Comparison of ENCODE assay signal across 12 cellular contexts in the genomic region with DNA sequence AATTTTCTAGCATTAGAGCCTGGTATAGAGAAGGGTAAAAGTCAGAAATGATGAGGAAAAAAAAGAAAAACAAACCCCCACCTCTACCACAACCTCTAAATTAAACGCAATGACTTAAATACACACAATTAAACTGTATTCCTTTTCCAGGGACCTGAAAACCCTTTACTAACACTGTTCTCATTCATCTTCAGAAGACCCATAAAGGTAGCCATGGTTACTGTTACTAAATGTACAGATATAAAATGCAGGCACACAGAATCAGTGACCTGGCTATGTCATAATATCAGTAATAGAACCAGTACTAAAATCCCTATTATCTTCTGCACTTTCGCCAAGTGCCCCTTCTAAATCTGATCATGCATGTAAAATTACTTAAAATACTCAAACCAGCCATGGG. TPM values are rescaled to one million over a fixed set of nuclear protein-coding genes. Genes with fewer than 3 reads are reported as not detected.
A peak's percentile ranks its signal among the peaks of the same experiment; 100 is the strongest.
DNase-seq lines count a peak whose midpoint lies in the region; ATAC-seq and TF ChIP-seq lines count a peak whose summit lies in the region.
"Had no signal": no experiment of that assay in that cellular context is flagged by ENCODE, and none has a peak within 500 bp of the region (broad histone marks: within the 10 kb centered on the region; RNA-seq: fewer than 3 reads in every experiment).

No MANE protein-coding gene starts in this region.

- H3K36me3 ChIP-seq in GM23338 (ENCODE audit: insufficient read depth) (peaks cover 48% of the 10 kb centered on the region), SK-N-MC (ENCODE audit: insufficient read depth, low read length) (peaks cover 60% of the 10 kb centered on the region)

- peak overlapping the region; percentile 92 for H3K4me2 ChIP-seq in GM23338

- H3F3A ChIP-seq in GM23338 (replicated peaks; ENCODE audit: low read depth), result no peaks in the 10 kb centered on the region; the same call in 1 of the 2 replicates

- no peak overlapping the region for H2AFZ ChIP-seq in GM23338

- peaks cover 12% of the 10 kb centered on the region; the same call in 2 of the 3 replicates for H3K4me1 Mint-ChIP-seq in GM23338
- H3K4me1 Mint-ChIP-seq in stimulated activated naive B cell treated with anti-CD40 and anti-IgM and Interleukin-4, amounts not matched to agents 10 μg/mL and 1 μg/mL and 100 μg/mL, for 72 hours, result peaks cover 22 to 24% of the 10 kb centered on the region in 2 donors

- H3K9me3 Mint-ChIP-seq in GM23338, result no peaks in the 10 kb centered on the region
- H3K9me3 Mint-ChIP-seq in stimulated activated naive B cell treated with anti-CD40 and anti-IgM and Interleukin-4, amounts not matched to agents 10 μg/mL and 1 μg/mL and 100 μg/mL, for 72 hours, result no peaks in the 10 kb centered on the region
- H3K9me3 Mint-ChIP-seq: dendritic cell treated with granulocyte-macrophage colony-stimulating factor and Interleukin-4, amounts not matched to agents 40 ng/mL and 50 ng/mL, for 4 days; nephron progenitor cell had no signal

- H3K27ac ChIP-seq in GM23338 (ENCODE audit: low read depth) (no peak overlapping the region), SK-N-MC (no peak overlapping the region)

- H3K9ac ChIP-seq in SK-N-MC (ENCODE audit: insufficient read length), result peak overlapping the region; percentile 93

- ATAC-seq in GM23338, result no peak
- ATAC-seq in stimulated activated naive B cell treated with anti-CD40 and anti-IgM and Interleukin-4, amounts not matched to agents 10 μg/mL and 1 μg/mL and 100 μg/mL, for 72 hours (replicated peaks), result no peak

- no peaks in the 10 kb centered on the region for H3K9me2 ChIP-seq in GM23338 (ENCODE audit: insufficient read depth)

- H3K79me2 ChIP-seq in GM23338 (replicated peaks; ENCODE audit: insufficient read depth), result peaks cover 76% of the 10 kb centered on the region

- no peak overlapping the region for H3K27ac Mint-ChIP-seq in GM23338
- peak overlapping the region; percentile 14 for H3K27ac Mint-ChIP-seq in stimulated activated naive B cell treated with anti-CD40 and anti-IgM and Interleukin-4, amounts not matched to agents 10 μg/mL and 1 μg/mL and 100 μg/mL, for 72 hours
- H3K27ac Mint-ChIP-seq: dendritic cell treated with granulocyte-macrophage colony-stimulating factor and Interleukin-4, amounts not matched to agents 40 ng/mL and 50 ng/mL, for 4 days; nephron progenitor cell had no signal

- H4K20me1 ChIP-seq in GM23338 (replicated peaks; ENCODE audit: insufficient read depth), result peaks cover 40% of the 10 kb centered on the region

- TF ChIP-seq CTCF in GM23338 (conservative IDR thresholded peaks at IDR 0.05; ENCODE audit: low read depth in 2 of 2), result no peak

- peaks cover 58% of the 10 kb centered on the region for H3K36me3 Mint-ChIP-seq in GM23338 (ENCODE audit: low read depth)
- peaks cover 20 to 34% of the 10 kb centered on the region in 2 donors for H3K36me3 Mint-ChIP-seq in stimulated activated naive B cell treated with anti-CD40 and anti-IgM and Interleukin-4, amounts not matched to agents 10 μg/mL and 1 μg/mL and 100 μg/mL, for 72 hours

- peaks cover 2% of the 10 kb centered on the region for H3K27me3 Mint-ChIP-seq in GM23338 (ENCODE audit: insufficient read depth, low read depth, poor library complexity)
- no peaks in the 10 kb centered on the region for H3K27me3 Mint-ChIP-seq in stimulated activated naive B cell treated with anti-CD40 and anti-IgM and Interleukin-4, amounts not matched to agents 10 μg/mL and 1 μg/mL and 100 μg/mL, for 72 hours
- H3K27me3 Mint-ChIP-seq: dendritic cell treated with granulocyte-macrophage colony-stimulating factor and Interleukin-4, amounts not matched to agents 40 ng/mL and 50 ng/mL, for 4 days had no signal

- no peaks in the 10 kb centered on the region for H3K27me3 ChIP-seq in GM23338 (ENCODE audit: insufficient read depth)
- H3K27me3 ChIP-seq: Peyer's patch had no signal

- DNase-seq in GM23338 (ENCODE audit: low spot score), result no peak
- DNase-seq in SK-N-MC (ENCODE audit: low read depth, low spot score), result no peak
- no peak for DNase-seq in stimulated activated naive B cell treated with anti-CD40 and anti-IgM and Interleukin-4, amounts not matched to agents 10 μg/mL and 1 μg/mL and 100 μg/mL, for 72 hours
- DNase-seq in SKM-1 treated with dmso at 0.1 percent for 144 hours (lab: John Stamatoyannopoulos, UW; ENCODE audit: unreplicated experiment), result no peak
- DNase-seq in effector CD4-positive, alpha-beta T cell, result no peak
- no peak for DNase-seq in mucosa of gallbladder (ENCODE audit: low spot score)
- DNase-seq: Kasumi-1, nephron progenitor cell, Peyer's patch had no signal

- H3K4me3 ChIP-seq in GM23338 (peak overlapping the region; percentile 84), SK-N-MC (peak overlapping the region; percentile 87), iPS-18c (ENCODE audit: insufficient read depth, low read depth, low read length) (peak overlapping the region; percentile 100; the same call in 1 of the 2 replicates)

- no peak overlapping the region; the same call in 2 of the 3 replicates for H3K4me3 Mint-ChIP-seq in GM23338
- no peak overlapping the region for H3K4me3 Mint-ChIP-seq in stimulated activated naive B cell treated with anti-CD40 and anti-IgM and Interleukin-4, amounts not matched to agents 10 μg/mL and 1 μg/mL and 100 μg/mL, for 72 hours
- H3K4me3 Mint-ChIP-seq: dendritic cell treated with granulocyte-macrophage colony-stimulating factor and Interleukin-4, amounts not matched to agents 40 ng/mL and 50 ng/mL, for 4 days; nephron progenitor cell had no signal

- peaks cover 14% of the 10 kb centered on the region for H3K4me1 ChIP-seq in GM23338 (ENCODE audit: insufficient read depth)

- H3K9me3 ChIP-seq in SK-N-MC (ENCODE audit: low read depth, low read length) (no peaks in the 10 kb centered on the region), iPS-18c (ENCODE audit: control insufficient read depth, insufficient read depth, low read length) (no peaks in the 10 kb centered on the region)
- H3K9me3 ChIP-seq: Peyer's patch had no signal

TF ChIP-seq in GM23338, 12 proteins besides CTCF, POLR2A, EP300 and RAD21:
- TF ChIP-seq JUNB (IDR thresholded peaks at IDR 0.05; ENCODE audit: unreplicated experiment) (no peak), POLR2AphosphoS5 (IDR thresholded peaks at IDR 0.05; ENCODE audit: low read depth) (no peak), STAT1 (IDR thresholded peaks at IDR 0.05; ENCODE audit: unreplicated experiment) (no peak), CREB1 (CRISPR knock-in tag; IDR thresholded peaks at IDR 0.05; ENCODE audit: low read depth) (no peak), ZNF114 (CRISPR knock-in tag; IDR thresholded peaks at IDR 0.05) (no peak), EZH2phosphoT487 (IDR thresholded peaks at IDR 0.05; ENCODE audit: unreplicated experiment) (no peak)
- TF ChIP-seq, protein P1, sequence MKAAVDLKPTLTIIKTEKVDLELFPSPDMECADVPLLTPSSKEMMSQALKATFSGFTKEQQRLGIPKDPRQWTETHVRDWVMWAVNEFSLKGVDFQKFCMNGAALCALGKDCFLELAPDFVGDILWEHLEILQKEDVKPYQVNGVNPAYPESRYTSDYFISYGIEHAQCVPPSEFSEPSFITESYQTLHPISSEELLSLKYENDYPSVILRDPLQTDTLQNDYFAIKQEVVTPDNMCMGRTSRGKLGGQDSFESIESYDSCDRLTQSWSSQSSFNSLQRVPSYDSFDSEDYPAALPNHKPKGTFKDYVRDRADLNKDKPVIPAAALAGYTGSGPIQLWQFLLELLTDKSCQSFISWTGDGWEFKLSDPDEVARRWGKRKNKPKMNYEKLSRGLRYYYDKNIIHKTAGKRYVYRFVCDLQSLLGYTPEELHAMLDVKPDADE (IDR thresholded peaks at IDR 0.05), result no peak
- TF ChIP-seq, protein P2, sequence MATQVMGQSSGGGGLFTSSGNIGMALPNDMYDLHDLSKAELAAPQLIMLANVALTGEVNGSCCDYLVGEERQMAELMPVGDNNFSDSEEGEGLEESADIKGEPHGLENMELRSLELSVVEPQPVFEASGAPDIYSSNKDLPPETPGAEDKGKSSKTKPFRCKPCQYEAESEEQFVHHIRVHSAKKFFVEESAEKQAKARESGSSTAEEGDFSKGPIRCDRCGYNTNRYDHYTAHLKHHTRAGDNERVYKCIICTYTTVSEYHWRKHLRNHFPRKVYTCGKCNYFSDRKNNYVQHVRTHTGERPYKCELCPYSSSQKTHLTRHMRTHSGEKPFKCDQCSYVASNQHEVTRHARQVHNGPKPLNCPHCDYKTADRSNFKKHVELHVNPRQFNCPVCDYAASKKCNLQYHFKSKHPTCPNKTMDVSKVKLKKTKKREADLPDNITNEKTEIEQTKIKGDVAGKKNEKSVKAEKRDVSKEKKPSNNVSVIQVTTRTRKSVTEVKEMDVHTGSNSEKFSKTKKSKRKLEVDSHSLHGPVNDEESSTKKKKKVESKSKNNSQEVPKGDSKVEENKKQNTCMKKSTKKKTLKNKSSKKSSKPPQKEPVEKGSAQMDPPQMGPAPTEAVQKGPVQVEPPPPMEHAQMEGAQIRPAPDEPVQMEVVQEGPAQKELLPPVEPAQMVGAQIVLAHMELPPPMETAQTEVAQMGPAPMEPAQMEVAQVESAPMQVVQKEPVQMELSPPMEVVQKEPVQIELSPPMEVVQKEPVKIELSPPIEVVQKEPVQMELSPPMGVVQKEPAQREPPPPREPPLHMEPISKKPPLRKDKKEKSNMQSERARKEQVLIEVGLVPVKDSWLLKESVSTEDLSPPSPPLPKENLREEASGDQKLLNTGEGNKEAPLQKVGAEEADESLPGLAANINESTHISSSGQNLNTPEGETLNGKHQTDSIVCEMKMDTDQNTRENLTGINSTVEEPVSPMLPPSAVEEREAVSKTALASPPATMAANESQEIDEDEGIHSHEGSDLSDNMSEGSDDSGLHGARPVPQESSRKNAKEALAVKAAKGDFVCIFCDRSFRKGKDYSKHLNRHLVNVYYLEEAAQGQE (IDR thresholded peaks at IDR 0.05; ENCODE audit: unreplicated experiment), result no peak

RNA-seq across cellular contexts. Expression of a gene that starts 1.4 kb away (rescaled TPM):
- 169 and 172 TPM in 2 replicates for total RNA-seq in GM23338 (2014; rRNA removed; shearing (Covaris generic))
- 73.6 and 76.1 TPM in 2 replicates for polyA plus RNA-seq in GM23338 (2016; fragmentation: Nextera tagmentation; extraction: Ambion mirVana)
- 196 TPM for total RNA-seq in mucosa of gallbladder

RNA-seq across cellular contexts. Expression of a gene that starts 1.8 kb away (rescaled TPM):
- 49.4 and 57.4 TPM in 2 replicates for total RNA-seq in GM23338 (2014; rRNA removed; shearing (Covaris generic))
- polyA plus RNA-seq in GM23338 (2016; fragmentation: Nextera tagmentation; extraction: Ambion mirVana), result 114 and 118 TPM in 2 replicates
- total RNA-seq in mucosa of gallbladder, result 46.1 TPM

RNA-seq across cellular contexts. Expression of a gene that starts 11.3 kb away (rescaled TPM):
- not detected in 2 replicates for total RNA-seq in GM23338 (2014; rRNA removed; shearing (Covaris generic))
- polyA plus RNA-seq in GM23338 (2016; fragmentation: Nextera tagmentation; extraction: Ambion mirVana), result not detected in 2 replicates
- not detected for total RNA-seq in mucosa of gallbladder
- total RNA-seq: activated CD8-positive, alpha-beta memory T cell treated with anti-CD3 and anti-CD28 coated beads for 36 hours; Peyer's patch had no signal

RNA-seq across cellular contexts. Expression of a gene that starts 25.5 kb away (rescaled TPM):
- total RNA-seq in GM23338 (2014; rRNA removed; shearing (Covaris generic)), result not detected in 2 replicates
- polyA plus RNA-seq in GM23338 (2016; fragmentation: Nextera tagmentation; extraction: Ambion mirVana), result not detected in 2 replicates
- total RNA-seq in mucosa of gallbladder, result 0.20 TPM
- total RNA-seq: Peyer's patch had no signal

RNA-seq across cellular contexts. Expression of a gene that starts 36.2 kb away (rescaled TPM):
- total RNA-seq in GM23338 (2014; rRNA removed; shearing (Covaris generic)), result 16.9 and 17.8 TPM in 2 replicates
- 4.4 and 6.2 TPM in 2 replicates for polyA plus RNA-seq in GM23338 (2016; fragmentation: Nextera tagmentation; extraction: Ambion mirVana)
- total RNA-seq in mucosa of gallbladder, result 22.1 TPM
